Comparison of ENCODE assay signal across 29 cellular contexts in the genomic region with DNA sequence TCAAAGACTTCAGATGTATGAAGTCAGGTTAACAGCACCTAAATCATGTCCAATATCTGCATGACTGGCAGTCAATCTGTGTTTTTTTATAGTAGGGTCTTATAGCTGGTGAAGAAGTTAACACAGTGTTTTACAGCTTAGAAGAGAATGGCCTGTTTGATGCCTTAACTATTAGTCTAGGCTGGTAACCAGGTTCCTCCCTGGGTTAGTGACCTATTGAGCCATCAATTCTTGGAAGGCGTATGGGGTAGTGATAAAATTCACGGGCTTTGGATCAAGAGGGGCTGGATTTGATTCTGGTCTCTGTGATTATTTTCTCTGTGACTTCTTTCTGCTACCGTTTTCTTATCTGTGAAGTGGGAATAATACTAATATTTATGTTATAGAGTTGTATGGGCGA. TPM values are rescaled to one million over a fixed set of nuclear protein-coding genes. Genes with fewer than 3 reads are reported as not detected.
"Had no signal": no experiment of that assay in that cellular context is flagged by ENCODE, and none has a peak within 500 bp of the region (broad histone marks: within the 10 kb centered on the region; RNA-seq: fewer than 3 reads in every experiment).

No MANE protein-coding gene starts in this region.

- H3K4me1 ChIP-seq: breast epithelium had no signal

- H3K4me3 ChIP-seq: breast epithelium, esophagus muscularis mucosa, heart left ventricle, left lung, lung, mucosa of descending colon, ovary, prostate gland, smooth muscle cell, stomach, transverse colon had no signal

- H3K4me3 Mint-ChIP-seq: activated CD4-positive, alpha-beta T cell treated with anti-CD3 and anti-CD28 coated beads for 36 hours; activated naive CD8-positive, alpha-beta T cell treated with anti-CD3 and anti-CD28 coated beads, Interleukin-2, amount 50 U/mL, for 24 hours; endodermal cell; immature natural killer cell; stimulated activated naive B cell treated with anti-CD40 and anti-IgM and Interleukin-4, amounts not matched to agents 10 μg/mL and 1 μg/mL and 100 μg/mL, for 72 hours had no signal

- DNase-seq: activated CD4-positive, alpha-beta T cell treated with anti-CD3 and anti-CD28 coated beads for 36 hours; activated CD4-positive, alpha-beta T cell treated with anti-CD3 and anti-CD28 coated beads, Interleukin-2, amount 50 U/mL, for 48 hours; activated CD4-positive, CD25-positive, alpha-beta regulatory T cell; activated CD8-positive, alpha-beta memory T cell treated with anti-CD3 and anti-CD28 coated beads for 24 hours; activated naive CD8-positive, alpha-beta T cell treated with anti-CD3 and anti-CD28 coated beads, Interleukin-2, amount 50 U/mL, for 24 hours; amygdala; central memory CD4-positive, alpha-beta T cell; endodermal cell; foreskin keratinocyte; heart left ventricle; hypothalamus; immature natural killer cell; left lung; mucosa of descending colon; ovary; retina; stimulated activated CD4-positive, alpha-beta T cell treated with anti-CD3 and anti-CD28 coated beads, Interleukin-15, amount 100 ng/mL, for 24 hours; stimulated activated CD4-positive, alpha-beta T cell treated with anti-CD3 and anti-CD28 coated beads, Interleukin-2, amount 100 ng/mL, for 24 hours; stimulated activated naive B cell treated with anti-CD40 and anti-IgM and Interleukin-4, amounts not matched to agents 10 μg/mL and 1 μg/mL and 100 μg/mL, for 72 hours; stomach; transverse colon had no signal

- H3K27me3 Mint-ChIP-seq: activated CD4-positive, alpha-beta T cell treated with anti-CD3 and anti-CD28 coated beads for 36 hours; activated naive CD4-positive, alpha-beta T cell treated with anti-CD3 and anti-CD28 coated beads, Interleukin-2, amount 50 U/mL, for 24 hours; activated naive CD8-positive, alpha-beta T cell treated with anti-CD3 and anti-CD28 coated beads, Interleukin-2, amount 50 U/mL, for 24 hours; stimulated activated naive B cell treated with anti-CD40 and anti-IgM and Interleukin-4, amounts not matched to agents 10 μg/mL and 1 μg/mL and 100 μg/mL, for 72 hours had no signal

- H3K36me3 Mint-ChIP-seq: immature natural killer cell; stimulated activated naive B cell treated with anti-CD40 and anti-IgM and Interleukin-4, amounts not matched to agents 10 μg/mL and 1 μg/mL and 100 μg/mL, for 72 hours had no signal

- H3K27ac ChIP-seq: esophagus muscularis mucosa, ovary, prostate gland, transverse colon had no signal

- H3K9me3 ChIP-seq: breast epithelium, esophagus muscularis mucosa, left lung, mucosa of descending colon, ovary, prostate gland, stomach, transverse colon had no signal

- H3K4me2 ChIP-seq: smooth muscle cell had no signal

- H3K36me3 ChIP-seq: breast epithelium, esophagus muscularis mucosa, heart left ventricle, left lung, ovary, prostate gland, stomach, transverse colon had no signal

- H3K27ac Mint-ChIP-seq: activated naive CD4-positive, alpha-beta T cell treated with anti-CD3 and anti-CD28 coated beads, Interleukin-2, amount 50 U/mL, for 24 hours; activated naive CD8-positive, alpha-beta T cell treated with anti-CD3 and anti-CD28 coated beads, Interleukin-2, amount 50 U/mL, for 24 hours; endodermal cell; stimulated activated naive B cell treated with anti-CD40 and anti-IgM and Interleukin-4, amounts not matched to agents 10 μg/mL and 1 μg/mL and 100 μg/mL, for 72 hours had no signal

- H3K9me3 Mint-ChIP-seq: activated naive CD8-positive, alpha-beta T cell treated with anti-CD3 and anti-CD28 coated beads, Interleukin-2, amount 50 U/mL, for 24 hours; immature natural killer cell; stimulated activated naive B cell treated with anti-CD40 and anti-IgM and Interleukin-4, amounts not matched to agents 10 μg/mL and 1 μg/mL and 100 μg/mL, for 72 hours had no signal

- H3K27me3 ChIP-seq: breast epithelium, esophagus muscularis mucosa, foreskin keratinocyte, heart left ventricle, left lung, ovary, stomach, transverse colon had no signal

- ATAC-seq: activated CD4-positive, alpha-beta T cell treated with anti-CD3 and anti-CD28 coated beads for 36 hours; activated naive CD8-positive, alpha-beta T cell treated with anti-CD3 and anti-CD28 coated beads, Interleukin-2, amount 50 U/mL, for 24 hours; foreskin keratinocyte; left lung; mucosa of descending colon; stimulated activated naive B cell treated with anti-CD40 and anti-IgM and Interleukin-4, amounts not matched to agents 10 μg/mL and 1 μg/mL and 100 μg/mL, for 72 hours had no signal

- H3K4me1 Mint-ChIP-seq: endodermal cell had no signal

RNA-seq across cellular contexts. Expression of a gene that starts 16.0 kb away (rescaled TPM):
- total RNA-seq: myocyte had no signal
- polyA plus RNA-seq: neural cell had no signal
